ENCODE assay signal across 17 cellular contexts in genomic region chr9:110582156-110582555, GRCh38. TPM values are rescaled to one million over a fixed set of nuclear protein-coding genes. Genes with fewer than 3 reads are reported as not detected.
"Had no signal": no experiment of that assay in that cellular context is flagged by ENCODE, and none has a peak within 500 bp of the region (broad histone marks: within the 10 kb centered on the region; RNA-seq: fewer than 3 reads in every experiment).

No MANE protein-coding gene starts in this region.

- H3K9me3 ChIP-seq: mucosa of descending colon, right lobe of liver had no signal

- H3K27ac ChIP-seq: right lobe of liver, spleen, suprapubic skin had no signal

- DNase-seq: activated CD4-positive, alpha-beta T cell treated with anti-CD3 and anti-CD28 coated beads, Interleukin-2, amount 50 U/mL, for 4 hours; activated CD8-positive, alpha-beta memory T cell treated with anti-CD3 and anti-CD28 coated beads, Interleukin-2, amount 10 ng/mL, durations not matched to agents 7 days and 5 days; activated effector memory CD4-positive, alpha-beta T cell treated with Interleukin-2 at 50 U/mL for 16 hours; activated T-cell treated with anti-CD3 and anti-CD28 coated beads, Interleukin-2, amount 50 U/mL, for 24 hours; dermis blood vessel endothelial cell; left colon; mucosa of descending colon; naive thymus-derived CD8-positive, alpha-beta T cell; nucleus accumbens; right lobe of liver; spleen; stimulated activated CD4-positive, alpha-beta T cell treated with anti-CD3 and anti-CD28 coated beads, Interleukin-1b, Interleukin-23, amount 100 ng/mL, for 48 hours; T-helper 2 cell had no signal

- H3K36me3 ChIP-seq: right lobe of liver, spleen, suprapubic skin had no signal

- H3K4me3 ChIP-seq: lung, mucosa of descending colon, right lobe of liver, spleen, suprapubic skin had no signal

- ATAC-seq: activated CD8-positive, alpha-beta memory T cell treated with anti-CD3 and anti-CD28 coated beads, Interleukin-2, amount 10 ng/mL, durations not matched to agents 7 days and 5 days; activated naive CD4-positive, alpha-beta T cell treated with anti-CD3 and anti-CD28 coated beads, Interleukin-2, amount 50 U/mL, for 72 hours; left colon; mucosa of descending colon; naive thymus-derived CD8-positive, alpha-beta T cell; right lobe of liver; stimulated activated memory B cell treated with anti-CD40 and anti-IgM and Interleukin-4, amounts not matched to agents 10 μg/mL and 1 μg/mL and 100 μg/mL, for 72 hours had no signal

RNA-seq across cellular contexts. Expression of gene SVEP1, which starts 2.6 kb away (rescaled TPM):
- total RNA-seq: activated CD8-positive, alpha-beta memory T cell treated with anti-CD3 and anti-CD28 coated beads, Interleukin-2, amount 10 ng/mL, durations not matched to agents 7 days and 5 days; naive thymus-derived CD8-positive, alpha-beta T cell had no signal
- polyA plus RNA-seq: naive thymus-derived CD8-positive, alpha-beta T cell had no signal
